Comparison of ENCODE assay signal across 8 cellular contexts in the genomic region with DNA sequence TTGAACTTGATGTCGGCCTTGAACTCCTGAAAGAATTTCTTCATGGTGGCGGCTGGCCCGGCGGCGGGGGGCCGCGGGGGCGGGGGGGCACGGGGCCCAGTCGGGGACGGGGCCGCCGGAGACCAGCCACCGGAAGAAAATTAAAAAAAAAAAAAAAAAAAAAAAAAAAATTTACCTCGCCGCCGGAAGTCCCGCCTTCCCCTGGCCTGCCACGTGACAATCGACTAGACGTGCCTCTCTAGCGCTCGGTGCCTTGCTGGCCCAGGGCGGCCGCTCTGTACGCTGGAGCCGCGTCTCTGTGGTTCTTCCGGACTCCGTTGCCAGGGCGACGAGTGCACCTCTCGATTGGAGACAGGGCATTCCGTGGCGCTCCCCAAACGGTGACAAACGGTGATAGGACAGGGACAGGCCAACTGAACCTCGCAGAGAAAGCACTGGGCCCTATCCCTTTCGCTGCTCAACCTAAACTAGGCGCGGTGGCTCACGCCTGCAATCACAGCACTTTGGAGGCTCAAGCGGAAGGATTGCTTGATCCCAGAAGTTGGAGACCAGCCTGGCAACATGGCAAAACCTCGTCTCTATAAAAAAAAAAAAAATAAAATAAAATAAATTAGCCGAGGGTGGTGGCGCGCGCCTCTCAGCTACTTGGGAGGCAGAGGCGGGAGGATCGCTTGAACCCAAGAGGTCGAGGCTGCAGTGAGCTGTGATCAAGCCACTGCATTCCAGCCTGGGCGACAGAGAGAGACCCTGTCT. TPM values are rescaled to one million over a fixed set of nuclear protein-coding genes. Genes with fewer than 3 reads are reported as not detected.
DNase-seq lines count a peak whose midpoint lies in the region; ATAC-seq and TF ChIP-seq lines count a peak whose summit lies in the region.

A gene with protein sequence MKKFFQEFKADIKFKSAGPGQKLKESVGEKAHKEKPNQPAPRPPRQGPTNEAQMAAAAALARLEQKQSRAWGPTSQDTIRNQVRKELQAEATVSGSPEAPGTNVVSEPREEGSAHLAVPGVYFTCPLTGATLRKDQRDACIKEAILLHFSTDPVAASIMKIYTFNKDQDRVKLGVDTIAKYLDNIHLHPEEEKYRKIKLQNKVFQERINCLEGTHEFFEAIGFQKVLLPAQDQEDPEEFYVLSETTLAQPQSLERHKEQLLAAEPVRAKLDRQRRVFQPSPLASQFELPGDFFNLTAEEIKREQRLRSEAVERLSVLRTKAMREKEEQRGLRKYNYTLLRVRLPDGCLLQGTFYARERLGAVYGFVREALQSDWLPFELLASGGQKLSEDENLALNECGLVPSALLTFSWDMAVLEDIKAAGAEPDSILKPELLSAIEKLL (minus strand): TSS at position 141 of the 753 bp plus-strand sequence. CDS start 97 bp downstream, at position 44.

- H3K27me3 ChIP-seq in BJ (ENCODE audit: control insufficient read depth, insufficient read depth, low read length) (no peaks in the 10 kb centered on the region), left lung (no peaks in the 10 kb centered on the region)

- CTCF ChIA-PET in BJ (lab: Yijun Ruan, JAX), result interaction anchor here (1.4 kb wide), 1 partner anchor 58 kb away, joined by 4 read pairs; the partner anchor contains the start of gene SH3GL1

- intact Hi-C loops in left lung (cut with DNase I), result no loop called here

- TF ChIP-seq CTCF in BJ (IDR thresholded peaks at IDR 0.05; ENCODE audit: insufficient read depth, low read depth, low read length), result no peak
- TF ChIP-seq CTCF in left lung (IDR thresholded peaks at IDR 0.05), result peak in 1 of 2 donors; percentile 22

- peaks cover 7 to 21% of the 10 kb centered on the region in 2 donors for H3K4me1 ChIP-seq in left lung

- POLR2A ChIA-PET in BJ (lab: Charles Lee), result interaction anchor here (1.4 kb wide), 1 partner anchor 14 kb away, joined by 6 read pairs; no protein-coding TSS in a partner anchor

- peak; percentile 93 for ATAC-seq in GM19372 (IDR thresholded peaks at IDR 0.05; ENCODE audit: low read depth, unreplicated experiment)
- ATAC-seq in HG03558 (IDR thresholded peaks at IDR 0.05; ENCODE audit: extremely low read depth, unreplicated experiment), result peak; percentile 85
- ATAC-seq in left lung, result peak; percentile 92

- H3K36me3 ChIP-seq in BJ (ENCODE audit: control insufficient read depth, insufficient read depth, low read length), result peaks cover 15% of the 10 kb centered on the region
- peaks cover 0 to 21% of the 10 kb centered on the region in 2 donors for H3K36me3 ChIP-seq in left lung

- no peaks in the 10 kb centered on the region for H3K9me3 ChIP-seq in left lung

- DNase-seq in BJ (ENCODE audit: low read depth), result peak; percentile 72
- DNase-seq in NCI-H748 treated with DMSO at 0.1 percent for 48 hours (lab: John Stamatoyannopoulos, UW), result peak; percentile 92
- DNase-seq in activated CD4-positive, alpha-beta T cell treated with anti-CD3 and anti-CD28 coated beads, Interleukin-2, amount 50 U/mL, for 24 hours (ENCODE audit: low read depth in 1 of 2, low spot score in 1 of 2), result peak; percentile 93 to 96
- DNase-seq in dermis blood vessel endothelial cell, result peak; percentile 99
- DNase-seq in left lung, result peak; percentile 99
- peak; percentile 97 for DNase-seq in stimulated activated CD4-positive, alpha-beta T cell treated with anti-CD3 and anti-CD28 coated beads, Interleukin-2, amount 100 ng/mL, for 48 hours

- H3K4me3 ChIP-seq in BJ (ENCODE audit: low read depth, low read length) (peak within 1 kb of the TSS; percentile 74), left lung (peak within 1 kb of the TSS; percentile 57 to 62)

- peak within 1 kb of the TSS; percentile 85 to 88 for H3K27ac ChIP-seq in left lung

RNA-seq across cellular contexts. Expression of the gene that starts here (rescaled TPM):
- polyA plus RNA-seq in BJ (2011; rRNA removed), result 85.5 and 127 TPM in 2 replicates
- polyA minus RNA-seq in BJ (2011; rRNA and poly(A)+ RNA removed), result 52.9 and 76.0 TPM in 2 replicates
- total RNA-seq in dermis blood vessel endothelial cell (80.7 and 96.5 TPM in 2 replicates), left lung (10 to 100 TPM; 86.0 to 89.5 TPM)

Comparison
In these comparisons a context has a peak if more than half of its experiments do, and no peak if none do; other contexts are left out.
1. Peak in every context shown above with its lines: DNase-seq, ATAC-seq, H3K4me3 ChIP-seq and H3K27ac ChIP-seq.